ENCODE assay signal across 15 cellular contexts in genomic region chr14:93964820-93965286, GRCh38. TPM values are rescaled to one million over a fixed set of nuclear protein-coding genes. Genes with fewer than 3 reads are reported as not detected.
DNase-seq lines count a peak whose midpoint lies in the region; ATAC-seq and TF ChIP-seq lines count a peak whose summit lies in the region.
"Had no signal": no experiment of that assay in that cellular context is flagged by ENCODE, and none has a peak within 500 bp of the region (broad histone marks: within the 10 kb centered on the region; RNA-seq: fewer than 3 reads in every experiment).

No MANE protein-coding gene starts in this region.

- ATAC-seq in CD8-positive, alpha-beta T cell, result no peak
- no peak for ATAC-seq in gastrocnemius medialis
- ATAC-seq: Panc1 had no signal

- no peak for TF ChIP-seq CTCF in CD8-positive, alpha-beta T cell (IDR thresholded peaks at IDR 0.05)
- TF ChIP-seq CTCF in OCI-LY1 (IDR thresholded peaks at IDR 0.05; ENCODE audit: low read length) (no peak), chondrocyte (IDR thresholded peaks at IDR 0.05) (no peak), gastrocnemius medialis (IDR thresholded peaks at IDR 0.05 in 4 of 5, conservative IDR thresholded peaks at IDR 0.05 in 1 of 5) (no peak), MM.1S (IDR thresholded peaks at IDR 0.05; ENCODE audit: low read length) (no peak), GM13977 (IDR thresholded peaks at IDR 0.05; ENCODE audit: extremely low read depth, insufficient read depth, missing control alignments) (no peak)

- peaks cover 44% of the 10 kb centered on the region for H3K4me1 ChIP-seq in CD8-positive, alpha-beta T cell (ENCODE audit: insufficient read depth, low read length)
- H3K4me1 ChIP-seq in OCI-LY1 (ENCODE audit: insufficient read depth, low read length, severe bottlenecking) (peaks cover 84% of the 10 kb centered on the region), gastrocnemius medialis (peaks cover 96 to 99% of the 10 kb centered on the region in 2 donors), MM.1S (ENCODE audit: low read length) (peaks cover 37% of the 10 kb centered on the region), HAP-1 (no peaks in the 10 kb centered on the region)

- H3K79me2 ChIP-seq in OCI-LY1 (ENCODE audit: insufficient read depth, low read length) (no peaks in the 10 kb centered on the region), MM.1S (ENCODE audit: low read length) (no peaks in the 10 kb centered on the region)

- POLR2A ChIA-PET in CD8-positive, alpha-beta T cell (lab: Charles Lee), result interaction anchor here (0.8 to 2.4 kb wide), 2 partner anchors 13 to 25 kb away, joined by 3 to 15 read pairs; no protein-coding TSS in a partner anchor

- no peak overlapping the region for H3K27ac ChIP-seq in CD8-positive, alpha-beta T cell (ENCODE audit: low read depth, low read length)
- peak overlapping the region; percentile 100 for H3K27ac ChIP-seq in OCI-LY1 (ENCODE audit: low read depth, low read length, poor library complexity, severe bottlenecking)
- peak overlapping the region; percentile 97 to 100 (median 98) for H3K27ac ChIP-seq in gastrocnemius medialis
- no peak overlapping the region for H3K27ac ChIP-seq in MM.1S (ENCODE audit: low read length)

- in situ Hi-C loops in gastrocnemius medialis (cut with MboI; ENCODE audit: low sequenced_read_pairs in 4 of 4) (no loop called here), GM13977 (cut with MboI; ENCODE audit: low pct_unique_long_range_greater_than_20kb, low sequenced_read_pairs, unreplicated experiment) (loop anchor here (25.0 kb wide), 1 partner anchor 1547 kb away; the partner anchor contains the start of gene SYNE3), HAP-1 (cut with MboI; ENCODE audit: low sequenced_read_pairs) (no loop called here)

- CTCF ChIA-PET in CD8-positive, alpha-beta T cell (lab: Charles Lee), result interaction anchor here (0.7 to 2.5 kb wide), 5 partner anchors 13 to 71 kb away, joined by 3 to 22 read pairs (median 3); no protein-coding TSS in a partner anchor

- H3K4me2 ChIP-seq in OCI-LY1 (ENCODE audit: low read length) (no peak overlapping the region), MM.1S (ENCODE audit: low read depth, low read length) (no peak overlapping the region)

- H3K36me3 Mint-ChIP-seq in CD8-positive, alpha-beta T cell, result no peaks in the 10 kb centered on the region
- H3K36me3 Mint-ChIP-seq in chondrocyte (ENCODE audit: low read depth), result peaks cover 1% of the 10 kb centered on the region
- H3K36me3 Mint-ChIP-seq: brain had no signal

- H4K20me1 ChIP-seq in OCI-LY1 (ENCODE audit: insufficient read depth, low read length) (no peaks in the 10 kb centered on the region), MM.1S (ENCODE audit: insufficient read depth, low read length) (no peaks in the 10 kb centered on the region)

- peaks cover 58% of the 10 kb centered on the region for H3K4me1 Mint-ChIP-seq in CD8-positive, alpha-beta T cell (ENCODE audit: low read depth)
- peaks cover 30% of the 10 kb centered on the region for H3K4me1 Mint-ChIP-seq in chondrocyte (ENCODE audit: low read depth)

- H3K4me3 Mint-ChIP-seq in CD8-positive, alpha-beta T cell, result no peak overlapping the region
- no peak overlapping the region for H3K4me3 Mint-ChIP-seq in chondrocyte (ENCODE audit: unreplicated experiment)

- H3K9me2 ChIP-seq in OCI-LY1 (ENCODE audit: low read depth, low read length), result no peaks in the 10 kb centered on the region
- no peaks in the 10 kb centered on the region for H3K9me2 ChIP-seq in MM.1S (replicated peaks; ENCODE audit: insufficient read depth, low read length)

- peak overlapping the region; percentile 25 for H3K27ac Mint-ChIP-seq in CD8-positive, alpha-beta T cell
- H3K27ac Mint-ChIP-seq in chondrocyte (ENCODE audit: unreplicated experiment), result peak overlapping the region; percentile 78

- no peaks in the 10 kb centered on the region for H3K27me3 ChIP-seq in CD8-positive, alpha-beta T cell (ENCODE audit: insufficient read depth, low read length)
- H3K27me3 ChIP-seq in OCI-LY1 (ENCODE audit: insufficient read depth, low read length) (no peaks in the 10 kb centered on the region), gastrocnemius medialis (no peaks in the 10 kb centered on the region), MM.1S (replicated peaks; ENCODE audit: insufficient read depth, low read length) (no peaks in the 10 kb centered on the region), HAP-1 (ENCODE audit: low read depth) (no peaks in the 10 kb centered on the region)

- no peaks in the 10 kb centered on the region for H3K27me3 Mint-ChIP-seq in CD8-positive, alpha-beta T cell (ENCODE audit: low read depth)
- peaks cover 6% of the 10 kb centered on the region for H3K27me3 Mint-ChIP-seq in chondrocyte (ENCODE audit: low read depth)
- H3K27me3 Mint-ChIP-seq: brain had no signal

- H3K9ac ChIP-seq in OCI-LY1 (ENCODE audit: low read length), result no peak overlapping the region
- no peak overlapping the region for H3K9ac ChIP-seq in MM.1S (ENCODE audit: low read length)

- H3K36me3 ChIP-seq in CD8-positive, alpha-beta T cell (ENCODE audit: insufficient read depth, low read length), result no peaks in the 10 kb centered on the region
- H3K36me3 ChIP-seq in OCI-LY1 (ENCODE audit: insufficient read depth, low read length) (no peaks in the 10 kb centered on the region; the same call in 1 of the 2 replicates), gastrocnemius medialis (peaks cover 0 to 6% of the 10 kb centered on the region in 2 donors), MM.1S (replicated peaks; ENCODE audit: insufficient read depth, low read length) (no peaks in the 10 kb centered on the region), HAP-1 (replicated peaks) (no peaks in the 10 kb centered on the region)

- intact Hi-C loops in CD8-positive, alpha-beta T cell (cut with DNase I, micrococcal nuclease), result loop anchor here in 1 of 2 experiments (5.0 kb wide), 1 partner anchor 1557 kb away; no protein-coding TSS in a partner anchor
- intact Hi-C loops in gastrocnemius medialis (cut with DNase I; ENCODE audit: low total_unique reads), result no loop called here

- H2AFZ ChIP-seq in OCI-LY1 (ENCODE audit: low read length), result no peak overlapping the region
- H2AFZ ChIP-seq in MM.1S (ENCODE audit: low read length), result no peak overlapping the region

- DNase-seq in CD8-positive, alpha-beta T cell, result no peak
- DNase-seq in chondrocyte (ENCODE audit: low spot score) (no peak), gastrocnemius medialis (no peak), MM.1S (no peak), GM13977 (ENCODE audit: low spot score) (no peak), HAP-1 (ENCODE audit: low spot score in 2 of 2) (no peak)
- DNase-seq: effector memory CD4-positive, alpha-beta T cell; GF-D8; NCI-H1092; NCI-H446 treated with DMSO at 0.1 percent for 48 hours; stimulated activated CD4-positive, alpha-beta T cell treated with anti-CD3 and anti-CD28 coated beads, Interleukin-4, amount 100 ng/mL, for 4 hours had no signal

- no peaks in the 10 kb centered on the region for H3K9me3 ChIP-seq in CD8-positive, alpha-beta T cell (ENCODE audit: low read length)
- no peaks in the 10 kb centered on the region for H3K9me3 ChIP-seq in OCI-LY1 (ENCODE audit: low read length)
- no peaks in the 10 kb centered on the region for H3K9me3 ChIP-seq in gastrocnemius medialis
- H3K9me3 ChIP-seq in MM.1S (replicated peaks; ENCODE audit: insufficient read depth, low read length), result no peaks in the 10 kb centered on the region
- no peaks in the 10 kb centered on the region for H3K9me3 ChIP-seq in HAP-1

- H3K9me3 Mint-ChIP-seq in CD8-positive, alpha-beta T cell, result no peaks in the 10 kb centered on the region
- H3K9me3 Mint-ChIP-seq in chondrocyte (ENCODE audit: low read depth), result peaks cover 8% of the 10 kb centered on the region

- TF ChIP-seq POLR2A in gastrocnemius medialis (IDR thresholded peaks at IDR 0.05), result no peak

- no peak overlapping the region for H3K4me3 ChIP-seq in CD8-positive, alpha-beta T cell (ENCODE audit: low read depth, low read length)
- H3K4me3 ChIP-seq in OCI-LY1 (ENCODE audit: low read depth, low read length, poor library complexity, severe bottlenecking) (no peak overlapping the region), gastrocnemius medialis (peak overlapping the region in 1 of 4 donors; percentile 15), MM.1S (ENCODE audit: low read length) (no peak overlapping the region), HAP-1 (no peak overlapping the region)

- H3F3A ChIP-seq in OCI-LY1 (ENCODE audit: insufficient read depth, low read length) (peaks cover 11% of the 10 kb centered on the region; the same call in 1 of the 2 replicates), MM.1S (ENCODE audit: insufficient read depth, low read length) (peaks cover 13% of the 10 kb centered on the region)

RNA-seq across cellular contexts. Expression of gene ASB2, which starts 11.5 kb away (rescaled TPM):
- total RNA-seq in CD8-positive, alpha-beta T cell, result 1 to 10 TPM; 1.7 to 2.8 TPM
- total RNA-seq in chondrocyte (0.67 to 1.2 TPM in 2 of 3 replicates, not detected in the other), gastrocnemius medialis (100 to 1,000 TPM; 335 to 819 (median 539) TPM)

RNA-seq across cellular contexts. Expression of gene CCDC197, which starts 32.2 kb away (rescaled TPM):
- not detected for total RNA-seq in CD8-positive, alpha-beta T cell
- total RNA-seq in chondrocyte (not detected in 3 replicates), gastrocnemius medialis (under 1 TPM in 2 of 4 donors, not detected in 2; 0.56 to 0.61 TPM)
- total RNA-seq: renal cortical epithelial cell had no signal

RNA-seq across cellular contexts. Expression of gene FAM181A, which starts 37.7 kb away (rescaled TPM):
- not detected for total RNA-seq in CD8-positive, alpha-beta T cell
- total RNA-seq in chondrocyte, result not detected in 3 replicates
- not detected for total RNA-seq in gastrocnemius medialis
- total RNA-seq: renal cortical epithelial cell had no signal

Comparison
In these comparisons a context has a peak if more than half of its experiments do, and no peak if none do; other contexts are left out.
1. H3K27ac ChIP-seq: peak in OCI-LY1 (single experiment) and gastrocnemius medialis (4 of 4); none in CD8-positive, alpha-beta T cell (single experiment) and MM.1S (single experiment).
2. RNA of gene ASB2, which starts 11.5 kb away (total RNA-seq): 335 to 819 TPM in gastrocnemius medialis; 1.7 to 2.8 TPM in CD8-positive, alpha-beta T cell and 0.67 to 1.2 TPM in chondrocyte; every median in the first group is over 10 times any median in the second.